ENCODE assay signal across 29 cellular contexts in genomic region chr11:120748485-120748814, GRCh38.
DNase-seq lines count a peak whose midpoint lies in the region; ATAC-seq, FAIRE-seq and TF ChIP-seq lines count a peak whose summit lies in the region.
"Had no signal": no experiment of that assay in that cellular context is flagged by ENCODE, and none has a peak within 500 bp of the region (broad histone marks: within the 10 kb centered on the region; RNA-seq: fewer than 3 reads in every experiment).

No MANE protein-coding gene starts in this region.

- H3K4me1 ChIP-seq in A549 (no peaks in the 10 kb centered on the region), tibial artery (no peaks in the 10 kb centered on the region)
- H3K4me1 ChIP-seq: parathyroid adenoma, testis, vagina had no signal

- TF ChIP-seq CTCF in A549 (IDR thresholded peaks at IDR 0.05), result no peak
- TF ChIP-seq CTCF in VCaP (conservative IDR thresholded peaks at IDR 0.05), result no peak
- TF ChIP-seq CTCF in tibial artery (IDR thresholded peaks at IDR 0.05), result no peak

- no peak overlapping the region for H3K4me2 ChIP-seq in A549

- no peak for TF ChIP-seq RAD21 in A549 (conservative IDR thresholded peaks at IDR 0.05 in 1 of 2, IDR thresholded peaks at IDR 0.05 in 1 of 2)

- POLR2A ChIA-PET in A549 (lab: Yijun Ruan, JAX), result no interaction called here

- 37% methylated on average over 3 of the region's 3 CpGs for WGBS in A549 (ENCODE audit: missing lambda C conversion rate)

- no peaks in the 10 kb centered on the region for H3K36me3 ChIP-seq in tibial artery
- H3K36me3 ChIP-seq: MG63, right atrium auricular region, vagina had no signal

- no peak for FAIRE-seq in A549 (lab: Jason Lieb, UNC)
- FAIRE-seq: K562 had no signal

- ATAC-seq in A549, result no peak
- ATAC-seq: activated CD8-positive, alpha-beta memory T cell treated with anti-CD3 and anti-CD28 coated beads, Interleukin-2, amount 10 ng/mL, durations not matched to agents 7 days and 5 days; K562 had no signal

- DNase-seq in A549 (ENCODE audit: low read depth in 1 of 2, low spot score in 1 of 2) (no peak), D341Med (ENCODE audit: low spot score) (peak; percentile 48), NCI-H2029 treated with DMSO at 0.1 percent for 48 hours (lab: John Stamatoyannopoulos, UW) (peak; percentile 40), Ammon's horn (ENCODE audit: low spot score) (no peak), tibial artery (no peak), NCI-H187 treated with DMSO at 0.1 percent for 48 hours (lab: John Stamatoyannopoulos, UW) (no peak)
- no peak for DNase-seq in activated CD8-positive, alpha-beta memory T cell treated with anti-CD3 and anti-CD28 coated beads, Interleukin-2, amount 50 U/mL, for 48 hours
- DNase-seq: activated CD4-positive, alpha-beta T cell treated with anti-CD3 and anti-CD28 coated beads, Interleukin-2, amount 10 ng/mL, durations not matched to agents 24 days and 14 days; activated CD8-positive, alpha-beta memory T cell treated with anti-CD3 and anti-CD28 coated beads, Interleukin-2, amount 10 ng/mL, durations not matched to agents 7 days and 5 days; activated naive CD4-positive, alpha-beta T cell treated with anti-CD3 and anti-CD28 coated beads, Interleukin-2, amount 50 U/mL, for 16 hours; amygdala; CD4-positive, CD25-positive, alpha-beta regulatory T cell; dermis blood vessel endothelial cell; GDM1; islet precursor cell; left ventricle myocardium superior; MG63; NCI-H1694 treated with DMSO at 0.1 percent for 48 hours; NCI-H226; stimulated activated CD4-positive, alpha-beta T cell treated with anti-CD3 and anti-CD28 coated beads, Interleukin-4, amount 100 ng/mL, for 24 hours; stimulated activated naive CD4-positive, alpha-beta T cell; T-helper 2 cell; testis had no signal

- no peak for TF ChIP-seq EP300 in A549 (IDR thresholded peaks at IDR 0.05)

- H3K27ac ChIP-seq in A549 (no peak overlapping the region), VCaP (peak overlapping the region; percentile 1; the same call in 1 of the 2 replicates), tibial artery (no peak overlapping the region)
- H3K27ac ChIP-seq: parathyroid adenoma, right atrium auricular region, SK-N-MC, testis, vagina had no signal

- H3K4me3 ChIP-seq in A549, result no peak overlapping the region
- no peak overlapping the region for H3K4me3 ChIP-seq in tibial artery
- H3K4me3 ChIP-seq: K562, MG63, right atrium auricular region, SK-N-MC, testis, vagina had no signal

- H3K27me3 ChIP-seq in tibial artery, result peaks cover 0 to 49% of the 10 kb centered on the region in 2 donors
- H3K27me3 ChIP-seq: right atrium auricular region, testis, vagina had no signal

- H3K9me3 ChIP-seq in A549 (no peaks in the 10 kb centered on the region), tibial artery (no peaks in the 10 kb centered on the region)
- H3K9me3 ChIP-seq: MG63, right atrium auricular region, testis, vagina had no signal

- no peak for TF ChIP-seq POLR2A in A549 (IDR thresholded peaks at IDR 0.05; ENCODE audit: low read length)

- CTCF ChIA-PET in A549 (lab: Yijun Ruan, JAX), result interaction anchor here (0.9 kb wide), 1 partner anchor 11 kb away, joined by 3 read pairs; no protein-coding TSS in a partner anchor

- intact Hi-C loops in tibial artery (cut with DNase I; ENCODE audit: low total_unique reads), result no loop called here

TF ChIP-seq in A549, 52 proteins besides CTCF, POLR2A, EP300 and RAD21:
- TF ChIP-seq FOSL2 (IDR thresholded peaks at IDR 0.05) (no peak), FOSL2 (CRISPR knock-in tag; IDR thresholded peaks at IDR 0.05) (no peak), MAFK (IDR thresholded peaks at IDR 0.05; ENCODE audit: partially characterized antibody) (peak; percentile 54)

Comparison
In these comparisons a context has a peak if more than half of its experiments do, and no peak if none do; other contexts are left out.
1. DNase-seq: peak in D341Med (single experiment) and NCI-H2029 treated with DMSO at 0.1 percent for 48 hours (single experiment); none in A549 (0 of 2), activated CD8-positive, alpha-beta memory T cell treated with anti-CD3 and anti-CD28 coated beads, Interleukin-2, amount 50 U/mL, for 48 hours (single experiment), Ammon's horn (single experiment), tibial artery (0 of 2) and NCI-H187 treated with DMSO at 0.1 percent for 48 hours (single experiment).